Comparison of ENCODE assay signal across 10 cellular contexts in the genomic region with DNA sequence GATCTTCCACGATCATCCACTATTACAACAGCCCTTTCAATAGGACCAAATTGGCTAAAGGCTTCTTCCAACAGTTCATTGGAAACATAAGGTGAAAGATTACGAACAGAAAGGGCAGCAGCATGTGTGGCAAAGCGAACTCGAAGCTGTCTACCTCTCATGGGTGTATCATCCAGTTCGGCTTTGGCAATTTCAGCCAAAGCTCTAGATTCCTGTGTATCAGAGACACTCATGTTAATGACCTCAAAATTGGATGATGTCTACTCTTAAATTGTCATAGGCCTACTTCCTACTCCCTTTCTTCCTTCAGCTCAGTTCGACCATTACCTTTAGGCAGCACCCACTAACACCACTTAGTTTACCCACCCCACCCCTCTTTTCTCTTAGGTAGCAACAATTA. TPM values are rescaled to one million over a fixed set of nuclear protein-coding genes. Genes with fewer than 3 reads are reported as not detected.
DNase-seq lines count a peak whose midpoint lies in the region; ATAC-seq and TF ChIP-seq lines count a peak whose summit lies in the region.
"Had no signal": no experiment of that assay in that cellular context is flagged by ENCODE, and none has a peak within 500 bp of the region (broad histone marks: within the 10 kb centered on the region; RNA-seq: fewer than 3 reads in every experiment).

No MANE protein-coding gene starts in this region.

- H3K36me3 ChIP-seq in adipocyte (ENCODE audit: control insufficient read depth, insufficient read depth, low read length, severe bottlenecking): peaks cover 57% of the 10 kb centered on the region
- H3K36me3 ChIP-seq in left lung: peaks cover 0 to 57% of the 10 kb centered on the region in 2 donors
- H3K36me3 ChIP-seq in tibial artery: peaks cover 55 to 57% (median 55%) of the 10 kb centered on the region in 3 donors

- H3K36me3 Mint-ChIP-seq in activated T-cell treated with anti-CD3 and anti-CD28 coated beads, Interleukin-2, amount 50 U/mL, for 4 hours (ENCODE audit: insufficient read depth): peaks cover 58% of the 10 kb centered on the region

- TF ChIP-seq CTCF in left lung (IDR thresholded peaks at IDR 0.05): no peak
- TF ChIP-seq CTCF in tibial artery (IDR thresholded peaks at IDR 0.05): no peak

- H3K27me3 ChIP-seq in adipocyte (replicated peaks; ENCODE audit: control insufficient read depth, insufficient read depth, low read length) (no peaks in the 10 kb centered on the region), left lung (no peaks in the 10 kb centered on the region), tibial artery (no peaks in the 10 kb centered on the region)

- H3K9me3 Mint-ChIP-seq in activated T-cell treated with anti-CD3 and anti-CD28 coated beads, Interleukin-2, amount 50 U/mL, for 4 hours: no peaks in the 10 kb centered on the region

- DNase-seq in activated T-cell treated with anti-CD3 and anti-CD28 coated beads, Interleukin-2, amount 50 U/mL, for 4 hours: no peak
- DNase-seq in activated T-cell treated with anti-CD3 and anti-CD28 coated beads for 4 hours (no peak), adipocyte (ENCODE audit: low read depth) (peak; percentile 46), left lung (no peak), tibial artery (no peak), sciatic nerve (ENCODE audit: low spot score) (no peak), NCI-H446 (lab: John Stamatoyannopoulos, UW) (no peak)
- DNase-seq: islet precursor cell, NCI-H69 had no signal

- no peaks in the 10 kb centered on the region for H3K27me3 Mint-ChIP-seq in activated T-cell treated with anti-CD3 and anti-CD28 coated beads, Interleukin-2, amount 50 U/mL, for 4 hours (ENCODE audit: low read depth)

- H3K4me1 ChIP-seq in adipocyte (ENCODE audit: control insufficient read depth, insufficient read depth, low read length) (peaks cover 46% of the 10 kb centered on the region), left lung (peaks cover 18 to 72% of the 10 kb centered on the region in 2 donors), tibial artery (peaks cover 0 to 61% (median 47%) of the 10 kb centered on the region in 4 donors)

- H3K9me3 ChIP-seq in adipocyte (ENCODE audit: control insufficient read depth, low read length) (no peaks in the 10 kb centered on the region), left lung (no peaks in the 10 kb centered on the region), tibial artery (no peaks in the 10 kb centered on the region)

- peak overlapping the region; percentile 100 for H3K4me3 ChIP-seq in adipocyte (ENCODE audit: low read length)
- peak overlapping the region; percentile 99 to 100 for H3K4me3 ChIP-seq in left lung
- peak overlapping the region; percentile 96 to 100 for H3K4me3 ChIP-seq in tibial artery

- intact Hi-C loops in left lung (cut with DNase I): no loop called here
- intact Hi-C loops in tibial artery (cut with DNase I; ENCODE audit: low total_unique reads): loop anchor here (5.0 kb wide), 1 partner anchor 367 kb away; a partner anchor contains a TSS
- intact Hi-C loops in sciatic nerve (cut with DNase I): no loop called here

- H3K4me3 Mint-ChIP-seq in activated T-cell treated with anti-CD3 and anti-CD28 coated beads, Interleukin-2, amount 50 U/mL, for 4 hours: peak overlapping the region; percentile 99

- H3K27ac ChIP-seq in left lung (peak overlapping the region; percentile 96 to 99), tibial artery (peak overlapping the region; percentile 99)

- peaks cover 57% of the 10 kb centered on the region for H3K4me1 Mint-ChIP-seq in activated T-cell treated with anti-CD3 and anti-CD28 coated beads, Interleukin-2, amount 50 U/mL, for 4 hours (ENCODE audit: low read depth)

- no peak for ATAC-seq in activated T-cell treated with anti-CD3 and anti-CD28 coated beads, Interleukin-2, amount 50 U/mL, for 4 hours
- ATAC-seq in left lung: no peak
- ATAC-seq in HG03469 (IDR thresholded peaks at IDR 0.05; ENCODE audit: unreplicated experiment): no peak
- ATAC-seq in sciatic nerve: no peak

- H3K9ac ChIP-seq in adipocyte (ENCODE audit: low read length): peak overlapping the region; percentile 97

RNA-seq across cellular contexts. Expression of a gene that starts 2.2 kb away (rescaled TPM):
- total RNA-seq in activated T-cell treated with anti-CD3 and anti-CD28 coated beads, Interleukin-2, amount 50 U/mL, for 4 hours: 100 to 1,000 TPM; 462 to 466 (median 464) TPM
- total RNA-seq in left lung (100 to 1,000 TPM; 138 to 161 TPM), sciatic nerve (269 TPM)
